In genomic region chr12:123634142-123634561, GRCh38 we compare ENCODE assay signal across 8 cellular contexts. TPM values are rescaled to one million over a fixed set of nuclear protein-coding genes. Genes with fewer than 3 reads are reported as not detected.
A peak's percentile ranks its signal among the peaks of the same experiment; 100 is the strongest.
DNase-seq lines count a peak whose midpoint lies in the region; FAIRE-seq and TF ChIP-seq lines count a peak whose summit lies in the region.

No MANE protein-coding gene starts in this region.

- H3K27me3 ChIP-seq in iPS-15b (ENCODE audit: control insufficient read depth, insufficient read depth, low read length) (no peaks in the 10 kb centered on the region), stomach (no peaks in the 10 kb centered on the region)

- peak overlapping the region in 4 of 5 donors; percentile 83 to 89 (median 87) for H3K27ac ChIP-seq in stomach

- TF ChIP-seq POLR2A in stomach (IDR thresholded peaks at IDR 0.05), result no peak

- no peak for TF ChIP-seq EP300 in stomach (IDR thresholded peaks at IDR 0.05)

- peaks cover 28% of the 10 kb centered on the region for H3K4me1 Mint-ChIP-seq in activated CD4-positive, alpha-beta memory T cell treated with anti-CD3 and anti-CD28 coated beads for 36 hours (ENCODE audit: low read depth)

- CTCF ChIA-PET in activated CD4-positive, alpha-beta memory T cell treated with anti-CD3 and anti-CD28 coated beads for 36 hours (lab: Charles Lee), result interaction anchor here (1.2 to 1.4 kb wide), 3 partner anchors 13 to 80 kb away, joined by 3 to 5 read pairs (median 4); partner anchors contain the start of gene DDX55

- peak overlapping the region; percentile 96 for H3K27ac Mint-ChIP-seq in activated CD4-positive, alpha-beta memory T cell treated with anti-CD3 and anti-CD28 coated beads for 36 hours

- no peaks in the 10 kb centered on the region for H3K27me3 Mint-ChIP-seq in activated CD4-positive, alpha-beta memory T cell treated with anti-CD3 and anti-CD28 coated beads for 36 hours

- POLR2A ChIA-PET in activated CD4-positive, alpha-beta memory T cell treated with anti-CD3 and anti-CD28 coated beads for 36 hours (lab: Charles Lee), result interaction anchor here (1.0 to 1.7 kb wide), 3 partner anchors 78 to 269 kb away, joined by 4 to 8 read pairs (median 5); partner anchors contain the start of gene ATP6V0A2

- DNase-seq in NOMO-1 treated with DMSO at 0.1 percent for 48 hours (lab: John Stamatoyannopoulos, UW; ENCODE audit: unreplicated experiment), result peak; percentile 5
- DNase-seq in NOMO-1 treated with dmso at 0.1 percent for 144 hours (lab: John Stamatoyannopoulos, UW; ENCODE audit: unreplicated experiment), result no peak
- peak; percentile 16 for DNase-seq in activated CD4-positive, alpha-beta memory T cell treated with anti-CD3 and anti-CD28 coated beads for 36 hours
- no peak for DNase-seq in stomach
- DNase-seq in D721Med (ENCODE audit: insufficient read length, low spot score), result no peak
- DNase-seq in HuH-7.5 (ENCODE audit: low spot score), result no peak
- no peak for DNase-seq in AG08395 (ENCODE audit: low spot score)

- peak overlapping the region; percentile 99 for H3K4me3 ChIP-seq in iPS-15b (ENCODE audit: low read depth, low read length)
- H3K4me3 ChIP-seq in stomach, result peak overlapping the region; percentile 64 to 94 (median 87)

- H3K36me3 Mint-ChIP-seq in activated CD4-positive, alpha-beta memory T cell treated with anti-CD3 and anti-CD28 coated beads for 36 hours, result peaks cover 22% of the 10 kb centered on the region

- H3K9me3 ChIP-seq in iPS-15b (ENCODE audit: control insufficient read depth, insufficient read depth, low read length) (no peaks in the 10 kb centered on the region), stomach (no peaks in the 10 kb centered on the region)

- intact Hi-C loops in activated CD4-positive, alpha-beta memory T cell treated with anti-CD3 and anti-CD28 coated beads for 36 hours (cut with micrococcal nuclease), result loop anchor here (10.0 kb wide), 1 partner anchor 131 kb away; the partner anchor contains the start of gene DNAH10
- intact Hi-C loops in stomach (cut with DNase I; ENCODE audit: low total_unique reads), result no loop called here

- no peaks in the 10 kb centered on the region for H3K4me1 ChIP-seq in iPS-15b (ENCODE audit: control insufficient read depth, insufficient read depth, low read length)
- peaks cover 14 to 43% (median 29%) of the 10 kb centered on the region in 4 donors for H3K4me1 ChIP-seq in stomach

- H3K9ac ChIP-seq in iPS-15b (ENCODE audit: low read depth, low read length), result peak overlapping the region; percentile 97

- no peak for FAIRE-seq in D721Med (lab: Jason Lieb, UNC)

- WGBS in stomach, 5 donors, result 8 to 13% (median 11%) methylated on average over 19 of the region's 19 CpGs

- H3K4me3 Mint-ChIP-seq in activated CD4-positive, alpha-beta memory T cell treated with anti-CD3 and anti-CD28 coated beads for 36 hours, result peak overlapping the region; percentile 97

- H3K36me3 ChIP-seq in iPS-15b (ENCODE audit: control insufficient read depth, insufficient read depth, low read length) (peaks cover 2% of the 10 kb centered on the region), stomach (peaks cover 24 to 40% (median 34%) of the 10 kb centered on the region in 4 donors)

- TF ChIP-seq CTCF in stomach (IDR thresholded peaks at IDR 0.05) (no peak), D721Med (IDR thresholded peaks at IDR 0.05; ENCODE audit: insufficient read depth, missing control alignments) (no peak)

- no peaks in the 10 kb centered on the region for H3K9me3 Mint-ChIP-seq in activated CD4-positive, alpha-beta memory T cell treated with anti-CD3 and anti-CD28 coated beads for 36 hours

RNA-seq across cellular contexts. Expression of gene GTF2H3, which starts 0.5 kb away (rescaled TPM):
- 10 to 100 TPM; 57.2 to 58.4 TPM for total RNA-seq in activated CD4-positive, alpha-beta memory T cell treated with anti-CD3 and anti-CD28 coated beads for 36 hours
- 10 to 100 TPM in 1 of 5 donors, 1 to 10 TPM in 3, not detected in 1; 2.9 to 40.2 (median 6.1) TPM for total RNA-seq in stomach
- polyA plus RNA-seq in stomach, result 10 to 100 TPM in 1 of 3 donors, 1 to 10 TPM in 2; 5.2 to 10.3 (median 7.8) TPM

RNA-seq across cellular contexts. Expression of gene EIF2B1, which starts 0.7 kb away (rescaled TPM):
- 10 to 100 TPM; 51.7 to 61.9 TPM for total RNA-seq in activated CD4-positive, alpha-beta memory T cell treated with anti-CD3 and anti-CD28 coated beads for 36 hours
- total RNA-seq in stomach, result 100 to 1,000 TPM in 3 of 5 donors, 10 to 100 TPM in 2; 33.6 to 194 (median 123) TPM
- polyA plus RNA-seq in stomach, result 10 to 100 TPM; 20.0 to 31.9 (median 29.1) TPM

RNA-seq across cellular contexts. Expression of gene DDX55, which starts 32.3 kb away (rescaled TPM):
- 10 to 100 TPM; 44.0 to 45.1 TPM for total RNA-seq in activated CD4-positive, alpha-beta memory T cell treated with anti-CD3 and anti-CD28 coated beads for 36 hours
- total RNA-seq in stomach, result 10 to 100 TPM; 18.5 to 78.2 (median 20.4) TPM
- 10 to 100 TPM in 2 of 3 donors, 1 to 10 TPM in 1; 7.5 to 17.6 (median 10.9) TPM for polyA plus RNA-seq in stomach

RNA-seq across cellular contexts. Expression of gene TCTN2, which starts 36.8 kb away (rescaled TPM):
- total RNA-seq in activated CD4-positive, alpha-beta memory T cell treated with anti-CD3 and anti-CD28 coated beads for 36 hours, result 1 to 10 TPM; 3.7 to 3.8 TPM
- 10 to 100 TPM in 3 of 5 donors, 1 to 10 TPM in 2; 1.2 to 24.1 (median 17.1) TPM for total RNA-seq in stomach
- 1 to 10 TPM; 2.1 to 2.8 (median 2.8) TPM for polyA plus RNA-seq in stomach

RNA-seq across cellular contexts. Expression of gene TMED2, which starts 49.8 kb away (rescaled TPM):
- 100 to 1,000 TPM; 150 to 161 TPM for total RNA-seq in activated CD4-positive, alpha-beta memory T cell treated with anti-CD3 and anti-CD28 coated beads for 36 hours
- 100 to 1,000 TPM in 3 of 5 donors, 10 to 100 TPM in 2; 66.5 to 463 (median 125) TPM for total RNA-seq in stomach
- 10 to 100 TPM; 60.1 to 77.3 (median 63.1) TPM for polyA plus RNA-seq in stomach

Comparison
In these comparisons a context has a peak if more than half of its experiments do, and no peak if none do; other contexts are left out.
1. DNase-seq: peak in NOMO-1 treated with DMSO at 0.1 percent for 48 hours (single experiment) and activated CD4-positive, alpha-beta memory T cell treated with anti-CD3 and anti-CD28 coated beads for 36 hours (single experiment); none in NOMO-1 treated with dmso at 0.1 percent for 144 hours (single experiment), stomach (single experiment), D721Med (single experiment), HuH-7.5 (single experiment) and AG08395 (single experiment).